19 cellular contexts compared by ENCODE assay signal in the genomic region with DNA sequence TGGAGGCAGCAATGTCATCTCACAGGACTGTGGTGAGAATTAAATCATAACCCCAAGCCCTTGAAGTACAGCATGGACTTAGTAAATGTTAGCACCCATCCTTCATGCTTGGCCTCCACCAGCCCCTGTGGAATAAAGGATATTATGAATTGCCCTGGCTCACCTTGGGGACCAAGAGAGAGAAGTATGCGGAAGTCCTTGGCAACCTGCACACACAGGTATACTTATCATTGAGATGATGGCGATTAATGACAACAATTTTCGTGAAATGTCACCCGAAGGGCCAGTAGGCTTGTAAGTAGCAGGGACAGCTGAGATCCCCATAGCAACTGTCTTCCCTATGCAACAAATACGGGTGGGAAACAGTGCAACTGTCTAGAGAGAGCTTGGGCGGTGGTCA.
DNase-seq lines count a peak whose midpoint lies in the region; ATAC-seq and TF ChIP-seq lines count a peak whose summit lies in the region.
"Had no signal": no experiment of that assay in that cellular context is flagged by ENCODE, and none has a peak within 500 bp of the region (broad histone marks: within the 10 kb centered on the region; RNA-seq: fewer than 3 reads in every experiment).

No MANE protein-coding gene starts in this region.

- no peaks in the 10 kb centered on the region for H3K36me3 ChIP-seq in left ventricle myocardium inferior
- H3K36me3 ChIP-seq: BE2C, BLaER1 had no signal

- intact Hi-C loops in cardiac septum (cut with DNase I), result loop anchor here (5.0 kb wide), 1 partner anchor 80 kb away; no protein-coding TSS in a partner anchor
- intact Hi-C loops in left ventricle myocardium inferior (cut with micrococcal nuclease), result no loop called here
- intact Hi-C loops in left colon (cut with DNase I, micrococcal nuclease), result no loop called here

- H3K27ac ChIP-seq in left ventricle myocardium inferior (replicated peaks), result no peak overlapping the region
- H3K27ac ChIP-seq: BLaER1 had no signal

- H3K4me3 ChIP-seq in left ventricle myocardium inferior (no peak overlapping the region), foreskin fibroblast (ENCODE audit: low read depth in 1 of 2, low read length in 2 of 2) (no peak overlapping the region)
- H3K4me3 ChIP-seq: BLaER1 had no signal

- H3K4me1 ChIP-seq in left ventricle myocardium inferior, result peaks cover 32% of the 10 kb centered on the region
- H3K4me1 ChIP-seq: BE2C, BLaER1, Caco-2 had no signal

- no peaks in the 10 kb centered on the region for H3K27me3 ChIP-seq in left ventricle myocardium inferior (ENCODE audit: low read depth)
- H3K27me3 ChIP-seq: BE2C, BLaER1 had no signal

- no peaks in the 10 kb centered on the region for H3K9me3 ChIP-seq in left ventricle myocardium inferior (replicated peaks)
- H3K9me3 ChIP-seq: BE2C, Caco-2 had no signal

- no peaks in the 10 kb centered on the region for H3K36me3 Mint-ChIP-seq in type B pancreatic cell
- H3K36me3 Mint-ChIP-seq: CD14-positive monocyte; CD4-positive, alpha-beta memory T cell; CD4-positive, CD25-positive, alpha-beta regulatory T cell; CD8-positive, alpha-beta memory T cell had no signal

- ATAC-seq in left colon, result no peak

- peaks cover 21% of the 10 kb centered on the region for H3K4me1 Mint-ChIP-seq in type B pancreatic cell (ENCODE audit: unreplicated experiment)
- H3K4me1 Mint-ChIP-seq: CD4-positive, alpha-beta memory T cell; CD8-positive, alpha-beta memory T cell had no signal

- no peak overlapping the region for H3K4me3 Mint-ChIP-seq in type B pancreatic cell
- H3K4me3 Mint-ChIP-seq: CD14-positive monocyte; CD4-positive, alpha-beta memory T cell; CD4-positive, CD25-positive, alpha-beta regulatory T cell; CD8-positive, alpha-beta memory T cell had no signal

- TF ChIP-seq CTCF in left ventricle myocardium inferior (IDR thresholded peaks at IDR 0.05; ENCODE audit: borderline replicate concordance) (no peak), type B pancreatic cell (conservative IDR thresholded peaks at IDR 0.05) (no peak), foreskin fibroblast (IDR thresholded peaks at IDR 0.05; ENCODE audit: low read depth, low read length) (no peak)

- peak; percentile 36 for DNase-seq in cardiac septum (ENCODE audit: low spot score)
- DNase-seq in left ventricle myocardium inferior, result no peak
- DNase-seq in ecto neural progenitor cell (ENCODE audit: low spot score), result peak; percentile 12
- peak; percentile 22 for DNase-seq in type B pancreatic cell (ENCODE audit: extremely low spot score, unreplicated experiment)
- no peak for DNase-seq in foreskin fibroblast
- no peak for DNase-seq in left colon
- DNase-seq: 8988T; ACHN; BE2C; C1 segment of cervical spinal cord; Caco-2; Calu3; CD4-positive, alpha-beta memory T cell; CD4-positive, CD25-positive, alpha-beta regulatory T cell; CD8-positive, alpha-beta memory T cell; DMS79 treated with DMSO at 0.1 percent for 48 hours; GF-D8 had no signal

- no peaks in the 10 kb centered on the region for H3K9me3 Mint-ChIP-seq in type B pancreatic cell
- H3K9me3 Mint-ChIP-seq: CD4-positive, alpha-beta memory T cell; CD4-positive, CD25-positive, alpha-beta regulatory T cell; CD8-positive, alpha-beta memory T cell had no signal

- peaks cover 5% of the 10 kb centered on the region for H3K27me3 Mint-ChIP-seq in type B pancreatic cell

- H3K27ac Mint-ChIP-seq in type B pancreatic cell, result no peak overlapping the region
- H3K27ac Mint-ChIP-seq: CD14-positive monocyte; CD8-positive, alpha-beta memory T cell had no signal

Comparison
In these comparisons a context has a peak if more than half of its experiments do, and no peak if none do; other contexts are left out.
1. DNase-seq: peak in cardiac septum (single experiment), ecto neural progenitor cell (single experiment) and type B pancreatic cell (single experiment); none in left ventricle myocardium inferior (single experiment), foreskin fibroblast (0 of 2) and left colon (0 of 2).